ENCODE assay signal across 24 cellular contexts in the genomic region with DNA sequence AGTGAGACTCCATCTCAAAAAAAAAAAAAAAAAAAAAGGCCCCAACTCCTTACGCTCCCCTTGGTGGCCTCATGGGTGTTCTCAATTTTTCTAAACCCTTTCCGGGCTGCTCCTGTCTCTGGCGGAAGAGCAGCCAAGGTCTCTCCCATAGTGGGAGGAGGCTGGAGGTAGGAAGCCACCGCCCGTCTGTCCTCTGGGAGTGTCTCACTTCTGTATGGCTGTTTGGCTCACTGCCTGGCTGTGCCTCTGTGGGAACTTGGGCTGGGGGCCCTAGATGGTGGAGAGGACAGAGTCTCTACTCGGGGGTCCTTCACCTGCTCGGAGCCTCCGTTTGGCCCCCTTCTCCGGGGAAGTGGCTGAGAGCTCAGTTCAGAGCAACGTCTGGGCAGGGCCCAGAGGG.
"Had no signal": no experiment of that assay in that cellular context is flagged by ENCODE, and none has a peak within 500 bp of the region (broad histone marks: within the 10 kb centered on the region; RNA-seq: fewer than 3 reads in every experiment).

No MANE protein-coding gene starts in this region.

- H3K27me3 ChIP-seq: neutrophil, right atrium auricular region, right lobe of liver, tibial nerve, upper lobe of left lung, vagina had no signal

- H3K4me3 ChIP-seq: left ventricle myocardium inferior, lung, psoas muscle, right atrium auricular region, right lobe of liver, smooth muscle cell, tibial nerve, upper lobe of left lung, vagina had no signal

- H3K9me3 ChIP-seq: left ventricle myocardium inferior, neutrophil, psoas muscle, right atrium auricular region, right lobe of liver, tibial nerve, upper lobe of left lung, vagina had no signal

- H3K4me1 ChIP-seq: left ventricle myocardium inferior, parathyroid adenoma, psoas muscle, right atrium auricular region, right lobe of liver, tibial nerve, upper lobe of left lung, vagina had no signal

- DNase-seq: hypothalamus; immature natural killer cell; kidney; left ventricle myocardium inferior; midbrain; naive thymus-derived CD8-positive, alpha-beta T cell; occipital lobe; psoas muscle; right lobe of liver; stimulated activated CD4-positive, alpha-beta T cell treated with anti-CD3 and anti-CD28 coated beads, Interleukin-1b, Interleukin-23, amount 100 ng/mL, for 48 hours; stimulated activated CD4-positive, alpha-beta T cell treated with anti-CD3 and anti-CD28 coated beads, Interleukin-2, amount 100 ng/mL, for 48 hours; stimulated activated CD4-positive, alpha-beta T cell treated with anti-CD3 and anti-CD28 coated beads, Interleukin-4, amount 100 ng/mL, for 4 hours; stimulated activated CD8-positive, alpha-beta memory T cell treated with anti-CD3 and anti-CD28 coated beads, Interleukin-4, amount 100 ng/mL, for 48 hours; stimulated activated naive CD4-positive, alpha-beta T cell treated with Interleukin-2 at 50 U/mL for 16 hours; stimulated activated naive CD8-positive, alpha-beta T cell treated with anti-CD3 and anti-CD28 coated beads, Interleukin-15, amount 100 ng/mL, for 72 hours had no signal

- H3K27ac ChIP-seq: left ventricle myocardium inferior, neutrophil, parathyroid adenoma, psoas muscle, right atrium auricular region, right lobe of liver, tibial nerve, upper lobe of left lung, vagina had no signal

- ATAC-seq: naive thymus-derived CD8-positive, alpha-beta T cell; psoas muscle; right lobe of liver; stimulated activated memory B cell treated with anti-CD40 and anti-IgM and Interleukin-4, amounts not matched to agents 10 μg/mL and 1 μg/mL and 100 μg/mL, for 72 hours; stimulated activated naive CD8-positive, alpha-beta T cell treated with anti-CD3 and anti-CD28 coated beads, Interleukin-15, amount 100 ng/mL, for 72 hours had no signal

- H3K36me3 ChIP-seq: left ventricle myocardium inferior, neutrophil, right atrium auricular region, right lobe of liver, tibial nerve, upper lobe of left lung, vagina had no signal
